In genomic region chr3:119302697-119303630, GRCh38 we compare ENCODE assay signal across 12 cellular contexts. TPM values are rescaled to one million over a fixed set of nuclear protein-coding genes. Genes with fewer than 3 reads are reported as not detected.
DNase-seq lines count a peak whose midpoint lies in the region; ATAC-seq, FAIRE-seq and TF ChIP-seq lines count a peak whose summit lies in the region.
"Had no signal": no experiment of that assay in that cellular context is flagged by ENCODE, and none has a peak within 500 bp of the region (broad histone marks: within the 10 kb centered on the region; RNA-seq: fewer than 3 reads in every experiment).

No MANE protein-coding gene starts in this region.

- in situ Hi-C loops in GM12878 (cut with MboI), result no loop called here

- no peak for TF ChIP-seq POLR2A in GM12878 (IDR thresholded peaks at IDR 0.05; ENCODE audit: low read depth, low read length)

- H2AFZ ChIP-seq in GM12878 (ENCODE audit: control insufficient read depth, low read depth, low read length), result peak overlapping the region; percentile 48

- no peak overlapping the region for H3K4me3 Mint-ChIP-seq in T-cell
- H3K4me3 Mint-ChIP-seq: CD4-positive, alpha-beta memory T cell had no signal

- FAIRE-seq in GM12878 (lab: Jason Lieb, UNC), result peak; percentile 91

- H3K27ac ChIP-seq in GM12878 (ENCODE audit: control insufficient read depth, insufficient read depth), result peak overlapping the region; percentile 62
- H3K27ac ChIP-seq: ovary had no signal

- peak; percentile 89 for DNase-seq in CD1c-positive myeloid dendritic cell (ENCODE audit: extremely low spot score)
- no peak for DNase-seq in GM12878 (ENCODE audit: low read depth, low spot score)
- no peak for DNase-seq in SHP77 (lab: John Stamatoyannopoulos, UW)
- DNase-seq in NCI-H510A treated with DMSO at 0.1 percent for 48 hours (lab: John Stamatoyannopoulos, UW), result no peak
- no peak for DNase-seq in GF-D8 (lab: John Stamatoyannopoulos, UW)
- DNase-seq in T-cell, result no peak
- DNase-seq: CD4-positive, alpha-beta memory T cell; H7; NCI-H226; ovary had no signal

- POLR2A ChIA-PET in GM12878 (lab: Charles Lee) (interaction anchor here (0.9 to 2.3 kb wide), 5 partner anchors 9 to 73 kb away, joined by 3 to 6 read pairs (median 4); partner anchors contain the start of gene ARHGAP31), T-cell (lab: Charles Lee) (interaction anchor here in 1 of 2 donors (0.5 kb wide), 1 partner anchor 10 kb away, joined by 4 read pairs; no protein-coding TSS in a partner anchor)

- peaks cover 67% of the 10 kb centered on the region for H3K79me2 ChIP-seq in GM12878 (ENCODE audit: control insufficient read depth, insufficient read depth, low read length)

- TF ChIP-seq CTCF in GM12878 (IDR thresholded peaks at IDR 0.05 in 2 of 3, conservative IDR thresholded peaks at IDR 0.05 in 1 of 3; ENCODE audit: control insufficient read depth in 2 of 3, extremely low read depth in 1 of 3, insufficient read depth in 1 of 3, low read depth in 3 of 3, low read length in 3 of 3), result no peak

- H3K4me1 ChIP-seq in GM12878 (ENCODE audit: control insufficient read depth, insufficient read depth, low read length), result peaks cover 48% of the 10 kb centered on the region

- no peak for TF ChIP-seq RAD21 in GM12878 (IDR thresholded peaks at IDR 0.05; ENCODE audit: insufficient read depth, low read depth, low read length)

- TF ChIP-seq EP300 in GM12878 (IDR thresholded peaks at IDR 0.05; ENCODE audit: borderline replicate concordance in 1 of 2, control insufficient read depth in 1 of 2, low read depth in 2 of 2, low read length in 2 of 2), result no peak

- intact Hi-C loops in GM12878 (cut with micrococcal nuclease; ENCODE audit: unreplicated experiment), result no loop called here

- H3K4me2 ChIP-seq in GM12878 (ENCODE audit: control insufficient read depth, insufficient read depth), result peak overlapping the region; percentile 79

- H3K27ac Mint-ChIP-seq in T-cell, result no peak overlapping the region

- SMC1A ChIA-PET in GM12878 (lab: Charles Lee; ENCODE audit: uncharacterized antibody, unreplicated experiment), result interaction anchor here (0.9 to 3.3 kb wide), 12 partner anchors 11 to 95 kb away, joined by 3 to 12 read pairs (median 4); no protein-coding TSS in a partner anchor

- peaks cover 34% of the 10 kb centered on the region for H3K36me3 Mint-ChIP-seq in T-cell

- peak; percentile 57 for ATAC-seq in GM19372 (IDR thresholded peaks at IDR 0.05; ENCODE audit: low read depth, unreplicated experiment)
- peak; percentile 69 for ATAC-seq in HG03045 (IDR thresholded peaks at IDR 0.05; ENCODE audit: unreplicated experiment)
- ATAC-seq in GM12878, result peak; percentile 63
- ATAC-seq in T-cell (replicated peaks in 1 of 4), result no peak

- RAD21 ChIA-PET in GM12878 (lab: Charles Lee; ENCODE audit: unreplicated experiment), result interaction anchor here (0.6 to 5.1 kb wide), 8 partner anchors 9 to 161 kb away, joined by 3 to 34 read pairs (median 4); partner anchors contain the start of genes ARHGAP31 and B4GALT4

- peaks cover 0 to 16% of the 10 kb centered on the region in 2 experiments; a peak in 2 of 4 replicates for H3K36me3 ChIP-seq in GM12878 (ENCODE audit: control insufficient read depth in 2 of 2, insufficient read depth in 2 of 2, low read length in 1 of 2)
- H3K36me3 ChIP-seq: ovary had no signal

- no peaks in the 10 kb centered on the region for H4K20me1 ChIP-seq in GM12878 (ENCODE audit: control insufficient read depth, insufficient read depth)

- no peaks in the 10 kb centered on the region for H3K27me3 Mint-ChIP-seq in T-cell
- H3K27me3 Mint-ChIP-seq: CD4-positive, alpha-beta memory T cell had no signal

- H3K4me1 Mint-ChIP-seq in T-cell, result peaks cover 18 to 25% (median 22%) of the 10 kb centered on the region in 3 donors

- no peaks in the 10 kb centered on the region for H3K9me3 ChIP-seq in GM12878 (replicated peaks; ENCODE audit: control insufficient read depth, insufficient read depth, low read length)
- H3K9me3 ChIP-seq: ovary had no signal

- H3K27me3 ChIP-seq in GM12878 (replicated peaks in 1 of 2; ENCODE audit: control insufficient read depth in 2 of 2, insufficient read depth in 2 of 2, low read length in 1 of 2), result no peaks in the 10 kb centered on the region
- H3K27me3 ChIP-seq: ovary had no signal

- H3K9me3 Mint-ChIP-seq in T-cell, result no peaks in the 10 kb centered on the region
- H3K9me3 Mint-ChIP-seq: CD4-positive, alpha-beta memory T cell had no signal

- CTCF ChIA-PET in GM12878 (lab: Yijun Ruan, JAX) (interaction anchor here (0.6 to 1.6 kb wide), 5 partner anchors 10 to 94 kb away, joined by 3 to 11 read pairs (median 3); partner anchors contain the start of gene ARHGAP31), T-cell (lab: Charles Lee) (interaction anchor here in 1 of 2 donors (0.6 to 1.1 kb wide), 2 partner anchors 16 to 19 kb away, joined by 3 to 4 read pairs; no protein-coding TSS in a partner anchor)

- peak overlapping the region; percentile 13; the same call in 1 of the 2 replicates for H3K4me3 ChIP-seq in GM12878
- H3K4me3 ChIP-seq: ovary had no signal

- no peak overlapping the region for H3K9ac ChIP-seq in GM12878 (ENCODE audit: control insufficient read depth, insufficient read depth, low read length)

- no TSS peak for BruUV-seq in GM12878 (replicated peaks; lab: Mats Ljungman, UMichigan)

- WGBS in GM12878 (ENCODE audit: insufficient coverage, insufficient replicate concordance, low lambda C conversion rate, missing lambda C conversion rate), result 21% methylated on average over 7 of the region's 7 CpGs

TF ChIP-seq in GM12878, 131 proteins besides CTCF, POLR2A, EP300 and RAD21 (continues in another document):
- TF ChIP-seq POU2F2 (IDR thresholded peaks at IDR 0.05; ENCODE audit: borderline replicate concordance, low read depth, low read length), result peak; percentile 62
- no peak for TF ChIP-seq TCF3 (IDR thresholded peaks at IDR 0.05; ENCODE audit: borderline replicate concordance, insufficient read depth, low read depth, low read length)
- 0 out of 2 replicates have a peak, but pooled peaks have one; percentile 19 for TF ChIP-seq NBN (IDR thresholded peaks at IDR 0.05)
- TF ChIP-seq RELB (IDR thresholded peaks at IDR 0.05; ENCODE audit: low read depth), result 0 out of 2 replicates have a peak, but pooled peaks have one; percentile 25
- TF ChIP-seq IKZF1 (conservative IDR thresholded peaks at IDR 0.05), result peak; percentile 42; the same call in 1 of the 2 replicates
- no peak for TF ChIP-seq PBX3 (IDR thresholded peaks at IDR 0.05; ENCODE audit: insufficient replicate concordance, low read depth, low read length)
- peak; percentile 93 for TF ChIP-seq MLLT1 (IDR thresholded peaks at IDR 0.05)
- 0 out of 2 replicates have a peak, but pooled peaks have one; percentile 25 for TF ChIP-seq EED (IDR thresholded peaks at IDR 0.05; ENCODE audit: low read depth)

RNA-seq across cellular contexts. Expression of gene ARHGAP31, which starts 8.8 kb away (rescaled TPM):
- total RNA-seq in GM12878 (2013; cell fraction: nucleolus; rRNA removed), result 25.6 and 27.1 TPM in 2 replicates
- total RNA-seq in GM12878 (2014; rRNA removed) (10.0 and 10.5 TPM in 2 replicates), GM12878 (2014; rRNA removed; fragmentation: Illumina TruSeq; extraction: Trizol) (10.5 and 10.6 TPM in 2 replicates), GM12878 (2021) (26.4 and 27.4 TPM in 2 replicates), T-cell (1 to 10 TPM; 2.7 to 5.1 (median 3.4) TPM)
- 5.0 TPM for polyA plus RNA-seq in GM12878 (2011; ENCODE audit: low read depth)
- polyA plus RNA-seq in GM12878 (2011; rRNA removed) (27.4 and 29.8 TPM in 2 replicates), GM12878 (2014; fragmentation: Illumina TruSeq; extraction: Trizol) (11.9 and 13.5 TPM in 2 replicates), GM12878 (2014; fragmentation: Nextera tagmentation; extraction: Ambion mirVana) (1 to 10 TPM in 1 of 2 experiments, under 1 TPM in 1; 0.97 to 1.6 TPM), GM12878 (2014; rRNA removed) (10.1 and 10.7 TPM in 2 replicates), GM12878 (2016; fragmentation: Nextera tagmentation; extraction: Ambion mirVana) (1 to 10 TPM; 6.9 to 7.2 TPM)
- polyA plus RNA-seq in GM12878 (2011; cell fraction: cytosol; rRNA removed), result 23.1 and 28.4 TPM in 2 replicates
- 12.5 and 13.9 TPM in 2 replicates for polyA plus RNA-seq in GM12878 (2011; cell fraction: nucleus; rRNA removed)
- polyA plus RNA-seq in GM12878 (2012), result 7.2 and 8.3 TPM in 2 replicates
- 35.0 and 43.4 TPM in 2 replicates for polyA minus RNA-seq in GM12878 (2011; rRNA and poly(A)+ RNA removed)
- 12.4 and 18.5 TPM in 2 replicates for polyA minus RNA-seq in GM12878 (2011; cell fraction: cytosol; rRNA and poly(A)+ RNA removed)
- 10.0 and 16.7 TPM in 2 replicates for polyA minus RNA-seq in GM12878 (2011; cell fraction: nucleus; rRNA and poly(A)+ RNA removed)

Comparison
In these comparisons a context has a peak if more than half of its experiments do, and no peak if none do; other contexts are left out.
1. ATAC-seq: peak in GM19372 (single experiment), HG03045 (single experiment) and GM12878 (single experiment); none in T-cell (0 of 4).